27 cellular contexts compared by ENCODE assay signal in genomic region chr17:6079960-6080359, GRCh38. TPM values are rescaled to one million over a fixed set of nuclear protein-coding genes. Genes with fewer than 3 reads are reported as not detected.
DNase-seq lines count a peak whose midpoint lies in the region; ATAC-seq, FAIRE-seq and TF ChIP-seq lines count a peak whose summit lies in the region.
"Had no signal": no experiment of that assay in that cellular context is flagged by ENCODE, and none has a peak within 500 bp of the region (broad histone marks: within the 10 kb centered on the region; RNA-seq: fewer than 3 reads in every experiment).

No MANE protein-coding gene starts in this region.

- no peak for TF ChIP-seq POLR2A in spleen (IDR thresholded peaks at IDR 0.05)

- ATAC-seq in HG03175 (IDR thresholded peaks at IDR 0.05; ENCODE audit: unreplicated experiment): no peak
- ATAC-seq: Panc1 had no signal

- no peaks in the 10 kb centered on the region for H3K9me2 ChIP-seq in MM.1S (replicated peaks; ENCODE audit: insufficient read depth, low read length)

- H2AFZ ChIP-seq in MM.1S (ENCODE audit: low read length) (no peak overlapping the region), astrocyte (ENCODE audit: low read depth, low read length) (no peak overlapping the region)
- H2AFZ ChIP-seq: GM23248 had no signal

- WGBS in spleen, 5 donors: 78 to 93% (median 83%) methylated on average over 2 of the region's 2 CpGs

- H3K4me3 Mint-ChIP-seq in astrocyte (ENCODE audit: unreplicated experiment): no peak overlapping the region
- H3K4me3 Mint-ChIP-seq: CD4-positive, alpha-beta T cell had no signal

- H3K27ac ChIP-seq in MM.1S (ENCODE audit: low read length) (peak overlapping the region; percentile 80; the same call in 1 of the 2 replicates), astrocyte (ENCODE audit: low read depth, low read length) (no peak overlapping the region), dorsolateral prefrontal cortex (peak overlapping the region in 50 of 59 donors; percentile 23 to 92 (median 81)), spleen (peak overlapping the region in 5 of 8 donors; percentile 43 to 72 (median 59)), left ventricle myocardium inferior (replicated peaks) (no peak overlapping the region)
- H3K27ac ChIP-seq: BLaER1 treated with 17β-estradiol and CSF1 and Interleukin-3, amounts not matched to agents 10 nM and 100 nM; GM23248; RWPE1 had no signal

- H3K9me3 Mint-ChIP-seq in astrocyte (ENCODE audit: unreplicated experiment): no peaks in the 10 kb centered on the region
- H3K9me3 Mint-ChIP-seq: CD4-positive, alpha-beta T cell; IgD-negative memory B cell had no signal

- H3K9ac ChIP-seq in MM.1S (ENCODE audit: low read length): no peak overlapping the region
- no peak overlapping the region for H3K9ac ChIP-seq in astrocyte (ENCODE audit: low read length)
- H3K9ac ChIP-seq: BLaER1 treated with 17β-estradiol and CSF1 and Interleukin-3, amounts not matched to agents 10 nM and 100 nM; GM23248 had no signal

- H3K27ac Mint-ChIP-seq in astrocyte (ENCODE audit: unreplicated experiment): peak overlapping the region; percentile 58
- H3K27ac Mint-ChIP-seq: CD4-positive, alpha-beta T cell; IgD-negative memory B cell had no signal

- no peaks in the 10 kb centered on the region for H3K4me1 Mint-ChIP-seq in astrocyte (ENCODE audit: low read depth, unreplicated experiment)
- H3K4me1 Mint-ChIP-seq: IgD-negative memory B cell had no signal

- H3K4me3 ChIP-seq in MM.1S (ENCODE audit: low read length) (no peak overlapping the region), astrocyte (ENCODE audit: insufficient read depth, low read depth, low read length) (no peak overlapping the region), dorsolateral prefrontal cortex (peak overlapping the region in 1 of 59 donors; percentile 18), spleen (no peak overlapping the region), left ventricle myocardium inferior (no peak overlapping the region)
- H3K4me3 ChIP-seq: BLaER1 treated with 17β-estradiol and CSF1 and Interleukin-3, amounts not matched to agents 10 nM and 100 nM; GM23248 had no signal

- H4K20me1 ChIP-seq in MM.1S (ENCODE audit: insufficient read depth, low read length) (peaks cover 4% of the 10 kb centered on the region; the same call in 1 of the 2 replicates), astrocyte (ENCODE audit: insufficient read depth, low read length) (no peaks in the 10 kb centered on the region)

- no peak for FAIRE-seq in astrocyte (lab: Jason Lieb, UNC)
- FAIRE-seq: A204.1, D721Med had no signal

- intact Hi-C loops in dorsolateral prefrontal cortex (cut with DNase I) (no loop called here), spleen (cut with DNase I; ENCODE audit: low total_unique reads) (no loop called here), left ventricle myocardium inferior (cut with micrococcal nuclease) (no loop called here)

- no peaks in the 10 kb centered on the region for H3K27me3 ChIP-seq in MM.1S (replicated peaks; ENCODE audit: insufficient read depth, low read length)
- H3K27me3 ChIP-seq in astrocyte (ENCODE audit: insufficient read depth, low read length): peaks cover 7% of the 10 kb centered on the region
- no peaks in the 10 kb centered on the region for H3K27me3 ChIP-seq in dorsolateral prefrontal cortex
- peaks cover 0 to 20% (median 0%) of the 10 kb centered on the region in 7 donors for H3K27me3 ChIP-seq in spleen (replicated peaks in 1 of 7)
- no peaks in the 10 kb centered on the region for H3K27me3 ChIP-seq in left ventricle myocardium inferior (ENCODE audit: low read depth)

- no peaks in the 10 kb centered on the region for H3K9me3 ChIP-seq in MM.1S (replicated peaks; ENCODE audit: insufficient read depth, low read length)
- no peaks in the 10 kb centered on the region for H3K9me3 ChIP-seq in astrocyte (ENCODE audit: insufficient read depth, low read depth, low read length)
- no peaks in the 10 kb centered on the region for H3K9me3 ChIP-seq in spleen
- H3K9me3 ChIP-seq in left ventricle myocardium inferior (replicated peaks): no peaks in the 10 kb centered on the region
- H3K9me3 ChIP-seq: BLaER1 treated with 17β-estradiol and CSF1 and Interleukin-3, amounts not matched to agents 10 nM and 100 nM had no signal

- no peak for DNase-seq in MM.1S
- DNase-seq in astrocyte (ENCODE audit: low read depth): no peak
- DNase-seq in dorsolateral prefrontal cortex: no peak
- DNase-seq in spleen: no peak
- DNase-seq in left ventricle myocardium inferior: no peak
- DNase-seq in activated effector memory CD4-positive, alpha-beta T cell treated with Interleukin-2 at 50 U/mL for 16 hours: no peak
- DNase-seq in activated CD4-positive, alpha-beta T cell treated with anti-CD3 and anti-CD28 coated beads for 4 hours: no peak
- DNase-seq: CD4-positive, alpha-beta T cell; GM23248; HCEC 1CT; NCI-H1092 treated with DMSO at 0.1 percent for 48 hours; NCI-H1436; NCI-H187; NCI-H2081 treated with DMSO at 0.1 percent for 48 hours; NCI-H2171; NCI-H226; NCI-H510A; NCI-H69; SHP77 had no signal

- H3F3A ChIP-seq in MM.1S (ENCODE audit: insufficient read depth, low read length): peaks cover 14% of the 10 kb centered on the region

- peaks cover 79% of the 10 kb centered on the region for H3K79me2 ChIP-seq in MM.1S (ENCODE audit: low read length)
- no peaks in the 10 kb centered on the region for H3K79me2 ChIP-seq in astrocyte (ENCODE audit: insufficient read depth, low read length)

- H3K36me3 ChIP-seq in MM.1S (replicated peaks; ENCODE audit: insufficient read depth, low read length) (no peaks in the 10 kb centered on the region; the same call in none of the 2 replicates), astrocyte (ENCODE audit: insufficient read depth, low read length) (no peaks in the 10 kb centered on the region), spleen (peaks cover 0 to 7% (median 0%) of the 10 kb centered on the region in 6 donors), left ventricle myocardium inferior (no peaks in the 10 kb centered on the region)
- H3K36me3 ChIP-seq: BLaER1 treated with 17β-estradiol and CSF1 and Interleukin-3, amounts not matched to agents 10 nM and 100 nM had no signal

- H3K27me3 Mint-ChIP-seq in astrocyte (ENCODE audit: low read depth, unreplicated experiment): peaks cover 41% of the 10 kb centered on the region

- peak overlapping the region; percentile 75; the same call in 1 of the 2 replicates for H3K4me2 ChIP-seq in MM.1S (ENCODE audit: low read depth, low read length)
- no peak overlapping the region for H3K4me2 ChIP-seq in astrocyte (ENCODE audit: low read length)

- no peaks in the 10 kb centered on the region for H3K36me3 Mint-ChIP-seq in astrocyte (ENCODE audit: low read depth, unreplicated experiment)
- H3K36me3 Mint-ChIP-seq: IgD-negative memory B cell had no signal

- H3K4me1 ChIP-seq in MM.1S (ENCODE audit: low read length) (peaks cover 26% of the 10 kb centered on the region), astrocyte (ENCODE audit: insufficient read depth, low read length) (no peaks in the 10 kb centered on the region), spleen (peaks cover 0 to 40% (median 12%) of the 10 kb centered on the region in 6 donors), left ventricle myocardium inferior (peaks cover 5% of the 10 kb centered on the region)

- no peak for TF ChIP-seq CTCF in MM.1S (IDR thresholded peaks at IDR 0.05; ENCODE audit: low read length)
- no peak for TF ChIP-seq CTCF in astrocyte (IDR thresholded peaks at IDR 0.05; ENCODE audit: insufficient read depth, low read depth, low read length)
- TF ChIP-seq CTCF in dorsolateral prefrontal cortex (IDR thresholded peaks at IDR 0.05 in 54 of 56, conservative IDR thresholded peaks at IDR 0.05 in 2 of 56; ENCODE audit: low read depth in 1 of 56, partially characterized antibody in 56 of 56): no peak
- no peak for TF ChIP-seq CTCF in spleen (IDR thresholded peaks at IDR 0.05 in 8 of 11, conservative IDR thresholded peaks at IDR 0.05 in 3 of 11)
- no peak for TF ChIP-seq CTCF in left ventricle myocardium inferior (IDR thresholded peaks at IDR 0.05; ENCODE audit: borderline replicate concordance)

RNA-seq across cellular contexts. Expression of gene WSCD1, which starts 9.8 kb away (rescaled TPM):
- total RNA-seq in astrocyte: 3.9 and 5.1 TPM in 2 replicates
- total RNA-seq in dorsolateral prefrontal cortex: 10 to 100 TPM; 15.2 to 61.6 (median 26.2) TPM
- total RNA-seq in spleen: 10 to 100 TPM; 22.9 to 84.1 (median 53.6) TPM
- 1 to 10 TPM; 2.4 to 6.2 (median 5.8) TPM for polyA plus RNA-seq in spleen
- total RNA-seq in left ventricle myocardium inferior: 6.4 TPM
- total RNA-seq: CD4-positive, alpha-beta T cell; OCI-LY7 had no signal
- polyA plus RNA-seq: GM23248, IgD-negative memory B cell had no signal

Comparison
In these comparisons a context has a peak if more than half of its experiments do, and no peak if none do; other contexts are left out.
1. H3K27ac ChIP-seq: peak in MM.1S (single experiment), dorsolateral prefrontal cortex (50 of 59) and spleen (5 of 8); none in astrocyte (single experiment) and left ventricle myocardium inferior (single experiment).